Comparison of ENCODE assay signal across 1 cellular context in genomic region chr14:57009585-57010515, GRCh38.
TF ChIP-seq lines count a peak whose summit lies in the region.

No MANE protein-coding gene starts in this region.

TF ChIP-seq in K562, 482 proteins besides CTCF, POLR2A, EP300 and RAD21 (continued from another document and continues in another):
- TF ChIP-seq ATF6 (CRISPR knock-in tag; IDR thresholded peaks at IDR 0.05): no peak
- no peak for TF ChIP-seq ETV1 (tag; conservative IDR thresholded peaks at IDR 0.05; ENCODE audit: low read depth)
- TF ChIP-seq HNRNPUL1 (IDR thresholded peaks at IDR 0.05; ENCODE audit: low read length): no peak
- peak; percentile 93 for TF ChIP-seq RFX5 (IDR thresholded peaks at IDR 0.05; ENCODE audit: low read depth, low read length)
- peak; percentile 94 for TF ChIP-seq SMARCC2 (IDR thresholded peaks at IDR 0.05; ENCODE audit: low read depth)
- TF ChIP-seq POLR2AphosphoS5 (IDR thresholded peaks at IDR 0.05; ENCODE audit: control insufficient read depth, insufficient read depth, low read depth, low read length): peak; percentile 77; the same call in 1 of the 2 replicates
- TF ChIP-seq CCNT2 (IDR thresholded peaks at IDR 0.05; ENCODE audit: borderline replicate concordance, extremely low read depth, insufficient read length, low read depth, low read length): peak; percentile 49
- 0 out of 2 replicates have a peak, but pooled peaks have one; percentile 40 for TF ChIP-seq TARDBP (IDR thresholded peaks at IDR 0.05)
- peak; percentile 91 for TF ChIP-seq GATA2 (CRISPR knock-in tag; IDR thresholded peaks at IDR 0.05)
- TF ChIP-seq FOXO4 (CRISPR knock-in tag; IDR thresholded peaks at IDR 0.05): no peak
- TF ChIP-seq GATAD2B (IDR thresholded peaks at IDR 0.05; ENCODE audit: borderline replicate concordance): peak; percentile 71; the same call in 1 of the 2 replicates
- TF ChIP-seq ILF3 (IDR thresholded peaks at IDR 0.05; ENCODE audit: borderline replicate concordance): no peak
- TF ChIP-seq AFF1 (IDR thresholded peaks at IDR 0.05; ENCODE audit: low read depth in 1 of 2, partially characterized antibody in 2 of 2): peak; percentile 67 to 72
- no peak for TF ChIP-seq GABPB2 (CRISPR knock-in tag; conservative IDR thresholded peaks at IDR 0.05)
- peak; percentile 72; the same call in 1 of the 2 replicates for TF ChIP-seq NBN (IDR thresholded peaks at IDR 0.05; ENCODE audit: low read depth)
- 0 out of 2 replicates have a peak, but pooled peaks have one; percentile 57 for TF ChIP-seq ATF7 (IDR thresholded peaks at IDR 0.05)
- TF ChIP-seq TOE1 (IDR thresholded peaks at IDR 0.05; ENCODE audit: borderline replicate concordance): peak; percentile 52; the same call in 1 of the 2 replicates
- TF ChIP-seq TOE1 (CRISPR knock-in tag; IDR thresholded peaks at IDR 0.05; ENCODE audit: borderline replicate concordance, low read depth): no peak
- no peak for TF ChIP-seq POLR2AphosphoS2 (IDR thresholded peaks at IDR 0.05; ENCODE audit: low read length)
- no peak for TF ChIP-seq ATF1 (CRISPR knock-in tag; IDR thresholded peaks at IDR 0.05)
- TF ChIP-seq ATF1 (tag; IDR thresholded peaks at IDR 0.05): peak; percentile 69
- TF ChIP-seq HDAC1 (IDR thresholded peaks at IDR 0.05): peak in 1 of 2 experiments; percentile 76; a peak in 2 of 4 replicates
- no peak for TF ChIP-seq NR0B1 (IDR thresholded peaks at IDR 0.05; ENCODE audit: partially characterized antibody)
- peak; percentile 9; the same call in 1 of the 2 replicates for TF ChIP-seq PHF8 (IDR thresholded peaks at IDR 0.05; ENCODE audit: borderline replicate concordance, low read length)
- TF ChIP-seq YBX1 (IDR thresholded peaks at IDR 0.05): no peak
- TF ChIP-seq TAL1 (IDR thresholded peaks at IDR 0.05): peak; percentile 94
- TF ChIP-seq KLF1 (tag; IDR thresholded peaks at IDR 0.05): no peak
- peak; percentile 72 for TF ChIP-seq CHAMP1 (IDR thresholded peaks at IDR 0.05)
- no peak for TF ChIP-seq BMI1 (IDR thresholded peaks at IDR 0.05; ENCODE audit: low read length)
- peak; percentile 41; the same call in 1 of the 2 replicates for TF ChIP-seq C11orf30 (IDR thresholded peaks at IDR 0.05; ENCODE audit: low read depth)
- peak; percentile 68 for TF ChIP-seq KHSRP (IDR thresholded peaks at IDR 0.05)
- TF ChIP-seq MEIS2 (IDR thresholded peaks at IDR 0.05; ENCODE audit: partially characterized antibody): peak; percentile 86
- TF ChIP-seq MTA2 (IDR thresholded peaks at IDR 0.05; ENCODE audit: low read depth): peak; percentile 93
- peak; percentile 67 for TF ChIP-seq RFX1 (IDR thresholded peaks at IDR 0.05)
- no peak for TF ChIP-seq KAT7 (CRISPR knock-in tag; IDR thresholded peaks at IDR 0.05; ENCODE audit: borderline replicate concordance)
- no peak for TF ChIP-seq HEY1 (CRISPR knock-in tag; IDR thresholded peaks at IDR 0.05; ENCODE audit: borderline replicate concordance)
- TF ChIP-seq SRF (CRISPR knock-in tag; IDR thresholded peaks at IDR 0.05): no peak
- 0 out of 2 replicates have a peak, but pooled peaks have one; percentile 41 for TF ChIP-seq SMAD4 (CRISPR knock-in tag; conservative IDR thresholded peaks at IDR 0.05)
- TF ChIP-seq MTA1 (IDR thresholded peaks at IDR 0.05; ENCODE audit: borderline replicate concordance): peak; percentile 84
- TF ChIP-seq GTF2B (IDR thresholded peaks at IDR 0.05; ENCODE audit: extremely low read depth, insufficient read length): peak; percentile 71
- TF ChIP-seq ZBTB1 (CRISPR knock-in tag; IDR thresholded peaks at IDR 0.05; ENCODE audit: borderline replicate concordance, low read depth): no peak
- peak; percentile 86 for TF ChIP-seq CBFA2T2 (conservative IDR thresholded peaks at IDR 0.05)
- 0 out of 2 replicates have a peak, but pooled peaks have one; percentile 36 for TF ChIP-seq CXXC5 (CRISPR knock-in tag; IDR thresholded peaks at IDR 0.05)
- no peak for TF ChIP-seq RBM39 (optimal IDR thresholded peaks at IDR 0.05; ENCODE audit: low read depth, low read length)
- TF ChIP-seq RB1 (IDR thresholded peaks at IDR 0.05; ENCODE audit: low read depth): 0 out of 2 replicates have a peak, but pooled peaks have one; percentile 14
- peak; percentile 51; the same call in 1 of the 2 replicates for TF ChIP-seq JUN (IDR thresholded peaks at IDR 0.05; ENCODE audit: borderline replicate concordance, low read depth, low read length)
- TF ChIP-seq JUN (CRISPR knock-in tag; IDR thresholded peaks at IDR 0.05; ENCODE audit: borderline replicate concordance): no peak
- peak; percentile 27; the same call in 1 of the 2 replicates for TF ChIP-seq ELF1 (tag; IDR thresholded peaks at IDR 0.05)
- TF ChIP-seq ZNF3 (CRISPR knock-in tag; IDR thresholded peaks at IDR 0.05): no peak
- TF ChIP-seq MEF2D (tag; conservative IDR thresholded peaks at IDR 0.05; ENCODE audit: low read depth): no peak
- no peak for TF ChIP-seq CLOCK (CRISPR knock-in tag; IDR thresholded peaks at IDR 0.05; ENCODE audit: borderline replicate concordance)
- TF ChIP-seq GTF2A2 (tag; IDR thresholded peaks at IDR 0.05): no peak
- peak; percentile 92 for TF ChIP-seq SOX6 (IDR thresholded peaks at IDR 0.05)
- TF ChIP-seq TBP (optimal IDR thresholded peaks at IDR 0.05; ENCODE audit: low read depth, low read length): peak; percentile 82
- peak; percentile 51 for TF ChIP-seq DACH1 (IDR thresholded peaks at IDR 0.05; ENCODE audit: partially characterized antibody)
